ENCODE assay signal across 33 cellular contexts in the genomic region with DNA sequence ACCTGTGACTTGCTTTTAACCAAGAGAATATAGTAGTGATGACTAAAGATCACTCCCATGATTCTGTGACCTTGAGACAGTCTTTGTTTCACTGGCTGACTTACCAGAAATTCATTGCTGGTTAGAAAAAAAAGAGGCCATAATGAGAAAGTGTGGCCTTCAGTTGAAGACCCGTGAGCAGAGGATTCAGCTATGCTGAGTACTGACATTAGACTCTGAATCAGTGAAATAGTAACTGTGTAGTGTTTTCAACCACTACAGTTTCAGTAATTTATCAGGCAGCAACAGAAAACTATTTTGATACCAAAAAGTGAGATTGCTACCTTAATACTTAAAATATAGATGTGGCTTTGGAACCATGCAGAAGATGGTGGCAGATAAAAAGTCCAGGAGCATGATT.
A peak's percentile ranks its signal among the peaks of the same experiment; 100 is the strongest.
DNase-seq lines count a peak whose midpoint lies in the region; FAIRE-seq and TF ChIP-seq lines count a peak whose summit lies in the region.
"Had no signal": no experiment of that assay in that cellular context is flagged by ENCODE, and none has a peak within 500 bp of the region (broad histone marks: within the 10 kb centered on the region; RNA-seq: fewer than 3 reads in every experiment).

No MANE protein-coding gene starts in this region.

- H3K9me2 ChIP-seq in MM.1S (replicated peaks; ENCODE audit: insufficient read depth, low read length) = no peaks in the 10 kb centered on the region

- in situ Hi-C loops in brain microvascular endothelial cell (cut with HindIII; ENCODE audit: low pct_ligation_motif_present, low sequenced_read_pairs) = no loop called here

- H3K79me2 ChIP-seq in MM.1S (ENCODE audit: low read length) = no peaks in the 10 kb centered on the region
- H3K79me2 ChIP-seq in endothelial cell of umbilical vein (ENCODE audit: control insufficient read depth, insufficient read depth, low read length) = no peaks in the 10 kb centered on the region

- DNase-seq in NCI-H82 (lab: John Stamatoyannopoulos, UW) (peak; percentile 9), NCI-H82 treated with DMSO at 0.1 percent for 48 hours (lab: John Stamatoyannopoulos, UW; ENCODE audit: unreplicated experiment) (no peak), MM.1S (peak; percentile 65), endothelial cell of umbilical vein (ENCODE audit: low read depth, low spot score) (no peak), GM19238 (ENCODE audit: insufficient read length, low spot score) (no peak), brain microvascular endothelial cell (no peak)
- DNase-seq in stimulated activated CD4-positive, alpha-beta T cell treated with anti-CD3 and anti-CD28 coated beads, Interleukin-4, amount 100 ng/mL, for 1 hour = no peak
- no peak for DNase-seq in effector memory CD4-positive, alpha-beta T cell
- DNase-seq: activated CD4-positive, alpha-beta T cell treated with anti-CD3 and anti-CD28 coated beads for 4 hours; activated effector memory CD4-positive, alpha-beta T cell treated with anti-CD3 and anti-CD28 coated beads, Interleukin-2, amount 50 U/mL, for 16 hours; activated naive CD8-positive, alpha-beta T cell treated with anti-CD3 and anti-CD28 coated beads, Interleukin-2, amount 10 ng/mL, durations not matched to agents 7 days and 5 days; Calu3; central memory CD4-positive, alpha-beta T cell; DMS79 treated with DMSO at 0.1 percent for 48 hours; GF-D8; H7; IMR-90; left lung; mesendoderm; NCI-H1105; NCI-H2081; NCI-H2227 treated with DMSO at 0.1 percent for 48 hours; NCI-H526 treated with DMSO at 0.1 percent for 48 hours; sigmoid colon; stimulated activated CD4-positive, alpha-beta T cell treated with anti-CD3 and anti-CD28 coated beads, Interleukin-15, amount 100 ng/mL, for 24 hours; stimulated activated naive CD4-positive, alpha-beta T cell had no signal

- H3K27me3 ChIP-seq in MM.1S (replicated peaks; ENCODE audit: insufficient read depth, low read length) (no peaks in the 10 kb centered on the region), endothelial cell of umbilical vein (ENCODE audit: control insufficient read depth in 2 of 2, insufficient read depth in 2 of 2, low read length in 2 of 2) (no peaks in the 10 kb centered on the region), brain microvascular endothelial cell (replicated peaks) (no peaks in the 10 kb centered on the region)
- no peaks in the 10 kb centered on the region for H3K27me3 ChIP-seq in effector memory CD4-positive, alpha-beta T cell (replicated peaks; ENCODE audit: control insufficient read depth, insufficient read depth, low read length, poor library complexity, severe bottlenecking)
- H3K27me3 ChIP-seq: left lung, neutrophil, sigmoid colon had no signal

- H3K4me3 ChIP-seq in MM.1S (ENCODE audit: low read length) (no peak overlapping the region), endothelial cell of umbilical vein (replicated peaks in 1 of 3; ENCODE audit: insufficient read depth in 1 of 3, low read depth in 1 of 3, low read length in 3 of 3) (no peak overlapping the region), brain microvascular endothelial cell (ENCODE audit: low read depth, low read length) (no peak overlapping the region)
- H3K4me3 ChIP-seq in effector memory CD4-positive, alpha-beta T cell (ENCODE audit: insufficient read depth, low read depth, low read length, poor library complexity, severe bottlenecking) = no peak overlapping the region
- H3K4me3 ChIP-seq: left lung, sigmoid colon had no signal

- intact Hi-C loops in endothelial cell of umbilical vein (cut with micrococcal nuclease) = no loop called here

- CTCF ChIA-PET in endothelial cell of umbilical vein (lab: Charles Lee) = interaction anchor here (1.8 kb wide), 1 partner anchor 16 kb away, joined by 3 read pairs; no protein-coding TSS in a partner anchor

- H3F3A ChIP-seq in MM.1S (ENCODE audit: insufficient read depth, low read length) = peaks cover 18% of the 10 kb centered on the region

- H4K20me1 ChIP-seq in MM.1S (ENCODE audit: insufficient read depth, low read length) = no peaks in the 10 kb centered on the region
- no peaks in the 10 kb centered on the region for H4K20me1 ChIP-seq in endothelial cell of umbilical vein (replicated peaks; ENCODE audit: control insufficient read depth, extremely low read depth, insufficient read depth, low read length)

- no peaks in the 10 kb centered on the region for H3K36me3 ChIP-seq in MM.1S (replicated peaks; ENCODE audit: insufficient read depth, low read length)
- H3K36me3 ChIP-seq in endothelial cell of umbilical vein (ENCODE audit: control insufficient read depth in 2 of 2, extremely low read depth in 1 of 2, insufficient read depth in 2 of 2, low read length in 2 of 2) = no peaks in the 10 kb centered on the region
- H3K36me3 ChIP-seq in effector memory CD4-positive, alpha-beta T cell (ENCODE audit: control insufficient read depth, insufficient read depth, low read length) = no peaks in the 10 kb centered on the region
- H3K36me3 ChIP-seq in brain microvascular endothelial cell (replicated peaks) = no peaks in the 10 kb centered on the region
- H3K36me3 ChIP-seq: left lung, neutrophil, sigmoid colon had no signal

- H2AFZ ChIP-seq in MM.1S (ENCODE audit: low read length) = peak overlapping the region; percentile 3; the same call in 1 of the 2 replicates
- H2AFZ ChIP-seq in endothelial cell of umbilical vein (ENCODE audit: low read depth, low read length) = no peak overlapping the region

- dilution Hi-C loops in endothelial cell of umbilical vein (cut with MboI; ENCODE audit: extremely low pct_ligation_motif_present, low sequenced_read_pairs) = no loop called here

- POLR2A ChIA-PET in endothelial cell of umbilical vein (lab: Charles Lee) = no interaction called here

- TF ChIP-seq CTCF in MM.1S (IDR thresholded peaks at IDR 0.05; ENCODE audit: low read length) = no peak
- TF ChIP-seq CTCF in endothelial cell of umbilical vein (IDR thresholded peaks at IDR 0.05; ENCODE audit: extremely low read depth in 1 of 2, insufficient read depth in 1 of 2, low read depth in 1 of 2, low read length in 2 of 2) = no peak
- TF ChIP-seq CTCF in brain microvascular endothelial cell (IDR thresholded peaks at IDR 0.05; ENCODE audit: low read depth, low read length, missing control alignments) = no peak

- H3K9me3 ChIP-seq in MM.1S (replicated peaks; ENCODE audit: insufficient read depth, low read length) (no peaks in the 10 kb centered on the region), endothelial cell of umbilical vein (replicated peaks; ENCODE audit: control insufficient read depth, insufficient read depth, low read length) (no peaks in the 10 kb centered on the region)
- no peaks in the 10 kb centered on the region for H3K9me3 ChIP-seq in effector memory CD4-positive, alpha-beta T cell (ENCODE audit: control insufficient read depth, low read length)
- H3K9me3 ChIP-seq: left lung, neutrophil, sigmoid colon had no signal

- BruUV-seq in endothelial cell of umbilical vein (replicated peaks; lab: Mats Ljungman, UMichigan) = no TSS peak

- TF ChIP-seq POLR2A in endothelial cell of umbilical vein (IDR thresholded peaks at IDR 0.05; ENCODE audit: low read depth, low read length) = no peak

- H3K4me2 ChIP-seq in MM.1S (ENCODE audit: low read depth, low read length) (peak overlapping the region; percentile 7), endothelial cell of umbilical vein (ENCODE audit: insufficient read depth, low read length) (no peak overlapping the region)

- no peaks in the 10 kb centered on the region for H3K9me1 ChIP-seq in endothelial cell of umbilical vein (replicated peaks; ENCODE audit: control insufficient read depth, extremely low read depth, insufficient read depth, low read length)

- no peak overlapping the region for H3K9ac ChIP-seq in MM.1S (ENCODE audit: low read length)
- H3K9ac ChIP-seq in endothelial cell of umbilical vein (replicated peaks; ENCODE audit: extremely low read depth, insufficient read depth, low read length) = no peak overlapping the region

- peak; percentile 35 for FAIRE-seq in endothelial cell of umbilical vein (lab: Jason Lieb, UNC)
- FAIRE-seq: astrocyte, islet of Langerhans, urothelium cell line had no signal

- peaks cover 38% of the 10 kb centered on the region for H3K4me1 ChIP-seq in MM.1S (ENCODE audit: low read length)
- no peaks in the 10 kb centered on the region for H3K4me1 ChIP-seq in endothelial cell of umbilical vein (ENCODE audit: control insufficient read depth, extremely low read depth, insufficient read depth, low read length)
- H3K4me1 ChIP-seq in effector memory CD4-positive, alpha-beta T cell (ENCODE audit: control insufficient read depth, insufficient read depth, low read length, poor library complexity, severe bottlenecking) = no peaks in the 10 kb centered on the region
- H3K4me1 ChIP-seq: left lung, sigmoid colon had no signal

- peak overlapping the region; percentile 31; the same call in 1 of the 2 replicates for H3K27ac ChIP-seq in MM.1S (ENCODE audit: low read length)
- no peak overlapping the region for H3K27ac ChIP-seq in endothelial cell of umbilical vein (ENCODE audit: insufficient read depth, low read depth, low read length)
- H3K27ac ChIP-seq in effector memory CD4-positive, alpha-beta T cell (ENCODE audit: insufficient read depth, low read length, poor library complexity, severe bottlenecking) = no peak overlapping the region
- no peak overlapping the region for H3K27ac ChIP-seq in brain microvascular endothelial cell
- H3K27ac ChIP-seq: 22Rv1, C4-2B, left lung, neutrophil, sigmoid colon, VCaP had no signal

TF ChIP-seq in endothelial cell of umbilical vein, 7 proteins besides CTCF, POLR2A, EP300 and RAD21:
- TF ChIP-seq EZH2 (IDR thresholded peaks at IDR 0.05; ENCODE audit: borderline replicate concordance, low read depth, low read length, severe bottlenecking) = no peak
- TF ChIP-seq GATA2 (IDR thresholded peaks at IDR 0.05; ENCODE audit: insufficient read depth, insufficient read length, low read depth, low read length) = no peak
- no peak for TF ChIP-seq JUN (IDR thresholded peaks at IDR 0.05; ENCODE audit: borderline replicate concordance, insufficient read depth, insufficient read length, low read depth)
- no peak for TF ChIP-seq POLR2AphosphoS5 (IDR thresholded peaks at IDR 0.05; ENCODE audit: insufficient read depth, low read depth, low read length)
- TF ChIP-seq, protein P1, sequence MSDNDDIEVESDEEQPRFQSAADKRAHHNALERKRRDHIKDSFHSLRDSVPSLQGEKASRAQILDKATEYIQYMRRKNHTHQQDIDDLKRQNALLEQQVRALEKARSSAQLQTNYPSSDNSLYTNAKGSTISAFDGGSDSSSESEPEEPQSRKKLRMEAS (IDR thresholded peaks at IDR 0.05; ENCODE audit: insufficient read depth, insufficient read length) = no peak
- no peak for TF ChIP-seq MYC (IDR thresholded peaks at IDR 0.05; ENCODE audit: low read depth, low read length)
- TF ChIP-seq FOS (IDR thresholded peaks at IDR 0.05; ENCODE audit: borderline replicate concordance, insufficient read depth, low read length) = no peak

Comparison
In these comparisons a context has a peak if more than half of its experiments do, and no peak if none do; other contexts are left out.
1. DNase-seq: peak in NCI-H82 (single experiment) and MM.1S (single experiment); none in NCI-H82 treated with DMSO at 0.1 percent for 48 hours (single experiment), endothelial cell of umbilical vein (single experiment), stimulated activated CD4-positive, alpha-beta T cell treated with anti-CD3 and anti-CD28 coated beads, Interleukin-4, amount 100 ng/mL, for 1 hour (single experiment), effector memory CD4-positive, alpha-beta T cell (0 of 3), GM19238 (single experiment) and brain microvascular endothelial cell (single experiment).